Comparison of ENCODE assay signal across 13 cellular contexts in the genomic region with DNA sequence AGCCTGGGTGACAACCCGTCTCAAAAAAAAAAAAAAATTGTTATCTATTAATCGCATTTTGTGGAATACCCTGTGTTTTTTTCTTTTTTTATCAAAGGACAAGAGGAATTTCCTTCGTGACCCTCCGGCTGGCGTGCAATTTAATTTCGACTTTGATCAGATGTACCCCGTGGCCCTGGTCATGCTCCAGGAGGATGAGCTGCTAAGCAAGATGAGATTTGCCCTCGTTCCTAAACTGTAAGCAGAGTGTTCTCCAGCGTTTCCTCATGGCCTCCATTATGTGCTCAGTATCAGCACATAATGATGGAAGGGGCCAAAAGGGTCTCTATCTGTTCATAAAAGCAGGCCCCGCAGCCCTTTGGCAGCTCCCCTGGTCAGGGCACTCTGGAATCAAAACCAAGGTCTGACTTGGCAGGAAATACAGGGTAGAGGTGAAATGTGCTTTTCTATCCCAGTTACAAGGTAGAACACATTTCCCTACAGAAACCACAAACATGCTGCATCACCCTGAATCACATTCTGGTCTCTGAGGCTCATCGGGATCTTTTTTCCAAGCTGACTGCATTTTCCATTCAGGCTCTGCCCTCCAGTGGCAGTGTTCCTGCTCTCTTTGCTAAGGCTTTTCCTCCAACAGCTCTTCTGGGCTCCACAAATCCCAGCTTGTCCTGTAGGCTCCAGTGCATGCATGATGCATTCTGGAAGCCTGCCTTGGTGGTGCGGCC. TPM values are rescaled to one million over a fixed set of nuclear protein-coding genes. Genes with fewer than 3 reads are reported as not detected.
DNase-seq lines count a peak whose midpoint lies in the region; ATAC-seq, FAIRE-seq and TF ChIP-seq lines count a peak whose summit lies in the region.
"Had no signal": no experiment of that assay in that cellular context is flagged by ENCODE, and none has a peak within 500 bp of the region (broad histone marks: within the 10 kb centered on the region; RNA-seq: fewer than 3 reads in every experiment).

No MANE protein-coding gene starts in this region.

- intact Hi-C loops in PC-3 (cut with micrococcal nuclease), result no loop called here
- intact Hi-C loops in endothelial cell of umbilical vein (cut with micrococcal nuclease), result no loop called here

- no peaks in the 10 kb centered on the region for H3K9me1 ChIP-seq in endothelial cell of umbilical vein (replicated peaks; ENCODE audit: control insufficient read depth, extremely low read depth, insufficient read depth, low read length)

- H3K36me3 ChIP-seq in PC-3 (ENCODE audit: low read depth, low read length), result peaks cover 29% of the 10 kb centered on the region; the same call in 1 of the 2 replicates
- peaks cover 0 to 15% of the 10 kb centered on the region in 2 experiments for H3K36me3 ChIP-seq in endothelial cell of umbilical vein (ENCODE audit: control insufficient read depth in 2 of 2, extremely low read depth in 1 of 2, insufficient read depth in 2 of 2, low read length in 2 of 2)

- POLR2A ChIA-PET in PC-3 (lab: Charles Lee; ENCODE audit: unreplicated experiment) (no interaction called here), endothelial cell of umbilical vein (lab: Charles Lee) (no interaction called here)

- TF ChIP-seq POLR2A in endothelial cell of umbilical vein (IDR thresholded peaks at IDR 0.05; ENCODE audit: low read depth, low read length), result no peak

- no peaks in the 10 kb centered on the region for H4K20me1 ChIP-seq in PC-3 (ENCODE audit: low read length)
- H4K20me1 ChIP-seq in endothelial cell of umbilical vein (replicated peaks; ENCODE audit: control insufficient read depth, extremely low read depth, insufficient read depth, low read length), result no peaks in the 10 kb centered on the region

- ATAC-seq in PC-3, result peak; percentile 88
- no peak for ATAC-seq in HG03378 (IDR thresholded peaks at IDR 0.05; ENCODE audit: unreplicated experiment)
- ATAC-seq: heart left ventricle had no signal

- H3K9me3 Mint-ChIP-seq in nephron progenitor cell, result no peaks in the 10 kb centered on the region
- H3K9me3 Mint-ChIP-seq: activated T-cell treated with anti-CD3 and anti-CD28 coated beads, Interleukin-2, amount 50 U/mL, for 24 hours had no signal

- H3K9me3 ChIP-seq in PC-3 (ENCODE audit: low read length), result no peaks in the 10 kb centered on the region
- no peaks in the 10 kb centered on the region for H3K9me3 ChIP-seq in endothelial cell of umbilical vein (replicated peaks; ENCODE audit: control insufficient read depth, insufficient read depth, low read length)
- H3K9me3 ChIP-seq: heart left ventricle had no signal

- TF ChIP-seq CTCF in PC-3 (conservative IDR thresholded peaks at IDR 0.05; ENCODE audit: low read depth, low read length) (peak; percentile 51), endothelial cell of umbilical vein (IDR thresholded peaks at IDR 0.05; ENCODE audit: extremely low read depth in 1 of 2, insufficient read depth in 1 of 2, low read depth in 1 of 2, low read length in 2 of 2) (no peak), nephron progenitor cell (IDR thresholded peaks at IDR 0.05) (no peak)

- peaks cover 3% of the 10 kb centered on the region for H3F3A ChIP-seq in PC-3 (ENCODE audit: low read length, unreplicated experiment)

- CTCF ChIA-PET in PC-3 (lab: Charles Lee) (interaction anchor here (0.6 to 1.3 kb wide), 2 partner anchors 24 to 339 kb away, joined by 5 to 6 read pairs; partner anchors contain the start of gene SYAP1), endothelial cell of umbilical vein (lab: Charles Lee) (no interaction called here)

- no peaks in the 10 kb centered on the region for H3K27me3 Mint-ChIP-seq in nephron progenitor cell (ENCODE audit: low read depth, poor library complexity)
- H3K27me3 Mint-ChIP-seq: activated T-cell treated with anti-CD3 and anti-CD28 coated beads, Interleukin-2, amount 50 U/mL, for 24 hours had no signal

- H3K79me2 ChIP-seq in PC-3 (ENCODE audit: low read length) (no peaks in the 10 kb centered on the region), endothelial cell of umbilical vein (ENCODE audit: control insufficient read depth, insufficient read depth, low read length) (no peaks in the 10 kb centered on the region)

- peak; percentile 53 for DNase-seq in GM03348 (ENCODE audit: low spot score)
- DNase-seq in PC-3, result peak; percentile 75
- no peak for DNase-seq in endothelial cell of umbilical vein (ENCODE audit: low read depth, low spot score)
- no peak for DNase-seq in nephron progenitor cell
- no peak for DNase-seq in SIG-M5 treated with dmso at 0.1 percent for 504 hours (lab: John Stamatoyannopoulos, UW; ENCODE audit: unreplicated experiment)
- DNase-seq in mucosa of gallbladder (ENCODE audit: low spot score), result no peak
- DNase-seq: activated T-cell treated with anti-CD3 and anti-CD28 coated beads, Interleukin-2, amount 50 U/mL, for 24 hours; central memory CD4-positive, alpha-beta T cell; heart left ventricle; Karpas-422; retina had no signal

- H3K36me3 Mint-ChIP-seq in nephron progenitor cell (ENCODE audit: low read depth), result peaks cover 80% of the 10 kb centered on the region

- H3K27me3 ChIP-seq in PC-3 (ENCODE audit: low read length) (no peaks in the 10 kb centered on the region), endothelial cell of umbilical vein (ENCODE audit: control insufficient read depth in 2 of 2, insufficient read depth in 2 of 2, low read length in 2 of 2) (no peaks in the 10 kb centered on the region)
- H3K27me3 ChIP-seq: heart left ventricle had no signal

- no peak overlapping the region for H2AFZ ChIP-seq in PC-3 (ENCODE audit: low read length)
- no peak overlapping the region for H2AFZ ChIP-seq in endothelial cell of umbilical vein (ENCODE audit: low read depth, low read length)

- H3K27ac ChIP-seq in PC-3 (ENCODE audit: low read length), result peak overlapping the region; percentile 65
- H3K27ac ChIP-seq in endothelial cell of umbilical vein (ENCODE audit: insufficient read depth, low read depth, low read length), result no peak overlapping the region
- H3K27ac ChIP-seq: heart left ventricle, VCaP had no signal

- peak overlapping the region; percentile 92 for H3K27ac Mint-ChIP-seq in nephron progenitor cell
- H3K27ac Mint-ChIP-seq: activated T-cell treated with anti-CD3 and anti-CD28 coated beads, Interleukin-2, amount 50 U/mL, for 24 hours had no signal

- peaks cover 22% of the 10 kb centered on the region for H3K4me1 Mint-ChIP-seq in nephron progenitor cell

- FAIRE-seq in endothelial cell of umbilical vein (lab: Jason Lieb, UNC), result peak; percentile 61

- BruUV-seq in PC-3 (replicated peaks; lab: Mats Ljungman, UMichigan) (no TSS peak), endothelial cell of umbilical vein (replicated peaks; lab: Mats Ljungman, UMichigan) (no TSS peak)

- H3K9ac ChIP-seq in PC-3 (ENCODE audit: low read length), result no peak overlapping the region
- H3K9ac ChIP-seq in endothelial cell of umbilical vein (replicated peaks; ENCODE audit: extremely low read depth, insufficient read depth, low read length), result no peak overlapping the region

- dilution Hi-C loops in endothelial cell of umbilical vein (cut with MboI; ENCODE audit: extremely low pct_ligation_motif_present, low sequenced_read_pairs), result no loop called here

- no peaks in the 10 kb centered on the region for H3K9me2 ChIP-seq in PC-3 (replicated peaks; ENCODE audit: low read length)

- H3K4me3 ChIP-seq in PC-3 (ENCODE audit: low read length) (no peak overlapping the region), endothelial cell of umbilical vein (replicated peaks in 1 of 3; ENCODE audit: insufficient read depth in 1 of 3, low read depth in 1 of 3, low read length in 3 of 3) (no peak overlapping the region)
- H3K4me3 ChIP-seq: heart left ventricle had no signal

- no peak overlapping the region for H3K4me3 Mint-ChIP-seq in nephron progenitor cell
- H3K4me3 Mint-ChIP-seq: activated T-cell treated with anti-CD3 and anti-CD28 coated beads, Interleukin-2, amount 50 U/mL, for 24 hours had no signal

- H3K4me2 ChIP-seq in PC-3 (ENCODE audit: low read length) (no peak overlapping the region), endothelial cell of umbilical vein (ENCODE audit: insufficient read depth, low read length) (no peak overlapping the region)

- H3K4me1 ChIP-seq in PC-3 (ENCODE audit: insufficient read depth, low read length) (peaks cover 8% of the 10 kb centered on the region), endothelial cell of umbilical vein (ENCODE audit: control insufficient read depth, extremely low read depth, insufficient read depth, low read length) (no peaks in the 10 kb centered on the region)
- H3K4me1 ChIP-seq: heart left ventricle had no signal

RNA-seq across cellular contexts. Expression of gene SYAP1, which starts 24.4 kb away (rescaled TPM):
- total RNA-seq in PC-3 (2014; rRNA removed) (51.9 and 55.3 TPM in 2 replicates), endothelial cell of umbilical vein (21.9 and 22.2 TPM in 2 replicates), mucosa of gallbladder (42.6 TPM)
- 2.6 and 3.4 TPM in 2 replicates for polyA plus RNA-seq in endothelial cell of umbilical vein
- 5.4 and 6.6 TPM in 2 replicates for polyA plus RNA-seq in endothelial cell of umbilical vein (2011; cell fraction: cytosol; rRNA removed)
- 3.5 and 4.2 TPM in 2 replicates for polyA plus RNA-seq in endothelial cell of umbilical vein (2011; cell fraction: nucleus; rRNA removed)
- polyA plus RNA-seq in endothelial cell of umbilical vein (2012), result 14.5 and 16.0 TPM in 2 replicates
- polyA minus RNA-seq in endothelial cell of umbilical vein, result 5.4 and 6.7 TPM in 2 replicates
- polyA minus RNA-seq in endothelial cell of umbilical vein (2011; cell fraction: cytosol; rRNA and poly(A)+ RNA removed), result 13.3 TPM
- 3.7 and 5.4 TPM in 2 replicates for polyA minus RNA-seq in endothelial cell of umbilical vein (2011; cell fraction: nucleus; rRNA and poly(A)+ RNA removed)

RNA-seq across cellular contexts. Expression of gene CTPS2, which starts 31.3 kb away (rescaled TPM):
- total RNA-seq in PC-3 (2014; rRNA removed) (16.1 and 25.0 TPM in 2 replicates), endothelial cell of umbilical vein (15.1 and 15.7 TPM in 2 replicates), mucosa of gallbladder (18.5 TPM)
- 6.4 and 7.4 TPM in 2 replicates for polyA plus RNA-seq in endothelial cell of umbilical vein
- 5.6 and 6.2 TPM in 2 replicates for polyA plus RNA-seq in endothelial cell of umbilical vein (2011; cell fraction: cytosol; rRNA removed)
- polyA plus RNA-seq in endothelial cell of umbilical vein (2011; cell fraction: nucleus; rRNA removed), result 18.8 and 20.4 TPM in 2 replicates
- polyA plus RNA-seq in endothelial cell of umbilical vein (2012), result 13.9 and 14.1 TPM in 2 replicates
- 13.9 and 17.2 TPM in 2 replicates for polyA minus RNA-seq in endothelial cell of umbilical vein
- 15.4 TPM for polyA minus RNA-seq in endothelial cell of umbilical vein (2011; cell fraction: cytosol; rRNA and poly(A)+ RNA removed)
- polyA minus RNA-seq in endothelial cell of umbilical vein (2011; cell fraction: nucleus; rRNA and poly(A)+ RNA removed), result 21.4 and 21.9 TPM in 2 replicates

RNA-seq across cellular contexts. Expression of gene TXLNG, which starts 42.5 kb away (rescaled TPM):
- total RNA-seq in PC-3 (2014; rRNA removed), result 17.1 and 18.9 TPM in 2 replicates
- 7.3 and 7.6 TPM in 2 replicates for total RNA-seq in endothelial cell of umbilical vein
- polyA plus RNA-seq in endothelial cell of umbilical vein, result 4.8 and 6.8 TPM in 2 replicates
- polyA plus RNA-seq in endothelial cell of umbilical vein (2011; cell fraction: cytosol; rRNA removed), result 5.8 and 5.9 TPM in 2 replicates
- polyA plus RNA-seq in endothelial cell of umbilical vein (2011; cell fraction: nucleus; rRNA removed), result 9.8 and 13.3 TPM in 2 replicates
- 8.3 and 9.8 TPM in 2 replicates for polyA plus RNA-seq in endothelial cell of umbilical vein (2012)
- polyA minus RNA-seq in endothelial cell of umbilical vein, result 5.4 and 6.4 TPM in 2 replicates
- polyA minus RNA-seq in endothelial cell of umbilical vein (2011; cell fraction: cytosol; rRNA and poly(A)+ RNA removed), result 21.2 TPM
- polyA minus RNA-seq in endothelial cell of umbilical vein (2011; cell fraction: nucleus; rRNA and poly(A)+ RNA removed), result 4.0 and 5.8 TPM in 2 replicates
- 11.6 TPM for total RNA-seq in mucosa of gallbladder

Comparison
In these comparisons a context has a peak if more than half of its experiments do, and no peak if none do; other contexts are left out.
1. DNase-seq: peak in GM03348 (single experiment) and PC-3 (single experiment); none in endothelial cell of umbilical vein (single experiment), nephron progenitor cell (single experiment), SIG-M5 treated with dmso at 0.1 percent for 504 hours (single experiment) and mucosa of gallbladder (single experiment).